21 cellular contexts compared by ENCODE assay signal in the genomic region with DNA sequence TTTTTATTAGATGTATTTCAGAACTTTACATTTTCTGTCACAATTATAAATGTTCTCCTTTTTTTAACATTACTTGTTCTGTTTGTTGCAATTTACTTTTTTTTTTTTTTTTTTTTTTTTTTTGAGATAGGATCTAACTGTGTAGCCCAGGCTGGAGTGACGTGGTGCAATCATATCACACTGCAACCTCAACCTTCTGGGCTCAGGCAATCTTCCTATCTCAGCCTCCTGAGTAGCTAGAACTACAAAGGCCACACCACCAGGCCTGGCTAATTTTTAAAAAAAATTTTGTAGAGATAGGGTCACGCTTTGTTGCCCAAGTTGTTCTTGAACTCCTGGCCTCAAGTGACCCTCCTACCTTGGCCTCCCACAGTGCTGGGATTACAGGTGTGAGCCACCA.
"Had no signal": no experiment of that assay in that cellular context is flagged by ENCODE, and none has a peak within 500 bp of the region (broad histone marks: within the 10 kb centered on the region; RNA-seq: fewer than 3 reads in every experiment).

No MANE protein-coding gene starts in this region.

- H3K4me3 Mint-ChIP-seq: dendritic cell treated with granulocyte-macrophage colony-stimulating factor and Interleukin-4, amounts not matched to agents 40 ng/mL and 50 ng/mL, for 4 days; mesothelial cell of epicardium; naive B cell; natural killer cell had no signal

- H3K36me3 ChIP-seq: colonic mucosa, esophagus squamous epithelium, gastroesophageal sphincter, heart left ventricle, left lung, lower lobe of right lung had no signal

- H3K9me3 ChIP-seq: colonic mucosa, esophagus squamous epithelium, gastroesophageal sphincter, heart left ventricle, left lung, lower lobe of right lung, mucosa of descending colon had no signal

- ATAC-seq: esophagus mucosa, gastroesophageal sphincter, heart left ventricle, left cardiac atrium, left lung, left ventricle myocardium superior, lower lobe of right lung, mucosa of descending colon had no signal

- H3K4me1 Mint-ChIP-seq: mesothelial cell of epicardium, naive B cell, natural killer cell had no signal

- DNase-seq: colonic mucosa; cortex of kidney; effector CD8-positive, alpha-beta T cell; esophagus squamous epithelium; foreskin fibroblast; foreskin melanocyte; heart left ventricle; hypothalamus; left cardiac atrium; left lung; left ventricle myocardium superior; lower lobe of right lung; mesenchymal stem cell; mucosa of descending colon; naive B cell; natural killer cell had no signal

- H3K36me3 Mint-ChIP-seq: mesothelial cell of epicardium, naive B cell, natural killer cell had no signal

- H3K27me3 ChIP-seq: colonic mucosa, esophagus squamous epithelium, gastroesophageal sphincter, heart left ventricle, hepatocyte, left lung had no signal

- H3K27me3 Mint-ChIP-seq: dendritic cell treated with granulocyte-macrophage colony-stimulating factor and Interleukin-4, amounts not matched to agents 40 ng/mL and 50 ng/mL, for 4 days had no signal

- H3K4me3 ChIP-seq: colonic mucosa, esophagus squamous epithelium, gastroesophageal sphincter, heart left ventricle, hepatocyte, left lung, lower lobe of right lung, mucosa of descending colon had no signal

- H3K9me3 Mint-ChIP-seq: dendritic cell treated with granulocyte-macrophage colony-stimulating factor and Interleukin-4, amounts not matched to agents 40 ng/mL and 50 ng/mL, for 4 days; mesothelial cell of epicardium; naive B cell; natural killer cell had no signal

- H3K4me1 ChIP-seq: colonic mucosa, esophagus squamous epithelium, gastroesophageal sphincter, left lung, lower lobe of right lung had no signal

- H3K27ac Mint-ChIP-seq: dendritic cell treated with granulocyte-macrophage colony-stimulating factor and Interleukin-4, amounts not matched to agents 40 ng/mL and 50 ng/mL, for 4 days; mesothelial cell of epicardium; naive B cell; natural killer cell had no signal

- H3K27ac ChIP-seq: colonic mucosa, esophagus squamous epithelium, gastroesophageal sphincter, heart left ventricle, hepatocyte, left lung, lower lobe of right lung had no signal
